23 cellular contexts compared by ENCODE assay signal in the genomic region with DNA sequence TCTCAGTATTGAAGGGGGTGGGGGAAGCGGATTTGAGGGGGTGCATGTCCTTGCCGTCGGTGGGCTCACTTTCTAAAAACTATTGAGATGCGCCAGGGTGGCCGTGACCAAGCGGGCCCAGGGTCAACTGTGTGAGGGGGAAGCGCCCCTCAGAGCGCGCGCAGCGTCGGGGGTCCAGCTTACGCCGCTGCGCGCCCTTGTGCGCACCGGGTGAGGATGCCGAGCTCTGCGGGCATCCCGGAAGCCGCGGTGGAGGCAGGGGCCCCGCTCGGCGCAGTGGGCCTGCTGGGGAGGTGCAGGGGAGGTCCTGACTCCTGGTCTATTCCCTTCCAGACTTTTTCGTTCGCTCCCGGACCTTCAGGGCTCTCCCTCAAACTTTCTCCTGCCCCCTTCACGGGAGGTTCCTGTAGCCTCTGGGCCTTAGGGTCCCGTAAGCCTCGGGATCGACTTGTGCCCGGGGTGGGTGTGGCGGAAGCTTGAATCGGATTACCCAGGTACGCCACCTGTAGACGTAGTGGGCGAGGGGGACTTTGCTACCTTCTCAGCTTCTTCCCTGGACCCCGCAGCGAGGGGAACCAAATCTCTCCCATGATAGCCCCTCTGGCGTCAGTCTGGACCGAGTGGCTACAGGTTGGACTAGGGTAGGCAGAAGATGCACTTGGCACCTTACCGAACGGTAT. TPM values are rescaled to one million over a fixed set of nuclear protein-coding genes. Genes with fewer than 3 reads are reported as not detected.
DNase-seq lines count a peak whose midpoint lies in the region; ATAC-seq and TF ChIP-seq lines count a peak whose summit lies in the region.
"Had no signal": no experiment of that assay in that cellular context is flagged by ENCODE, and none has a peak within 500 bp of the region (broad histone marks: within the 10 kb centered on the region; RNA-seq: fewer than 3 reads in every experiment).

No MANE protein-coding gene starts in this region.

- H3K79me2 ChIP-seq in neural cell (replicated peaks; ENCODE audit: insufficient read depth, low read length): no peaks in the 10 kb centered on the region

- H3K9me3 Mint-ChIP-seq in activated T-helper 17 cell treated with anti-CD3 and anti-CD28 coated beads, Interleukin-2, amount 50 U/mL, for 72 hours: no peaks in the 10 kb centered on the region
- H3K9me3 Mint-ChIP-seq in activated CD4-positive, alpha-beta memory T cell treated with anti-CD3 and anti-CD28 coated beads, Interleukin-2, amount 10 ng/mL, durations not matched to agents 7 days and 5 days: no peaks in the 10 kb centered on the region
- H3K9me3 Mint-ChIP-seq: naive thymus-derived CD8-positive, alpha-beta T cell; T-helper 1 cell treated with Interleukin-12 subunit alpha and Interleukin-12 subunit beta and Interleukin-4 antibody, amounts not matched to agents 30 μg/mL and 1 μg/mL, for 36 hours had no signal

- H3K4me1 ChIP-seq in cardiac muscle cell (ENCODE audit: low read depth) (peaks cover 14% of the 10 kb centered on the region), right atrium auricular region (peaks cover 0 to 24% of the 10 kb centered on the region in 2 donors)

- H3K27me3 Mint-ChIP-seq in activated T-helper 17 cell treated with anti-CD3 and anti-CD28 coated beads, Interleukin-2, amount 50 U/mL, for 72 hours: peaks cover 64% of the 10 kb centered on the region
- H3K27me3 Mint-ChIP-seq in activated CD4-positive, alpha-beta memory T cell treated with anti-CD3 and anti-CD28 coated beads, Interleukin-2, amount 10 ng/mL, durations not matched to agents 7 days and 5 days: peaks cover 80% of the 10 kb centered on the region

- no peak for ATAC-seq in activated T-helper 17 cell treated with anti-CD3 and anti-CD28 coated beads, Interleukin-2, amount 50 U/mL, for 72 hours (replicated peaks)
- ATAC-seq: left lung; naive thymus-derived CD8-positive, alpha-beta T cell had no signal

- H3F3A ChIP-seq in neural cell (ENCODE audit: insufficient read depth, low read length, poor library complexity, severe bottlenecking): no peaks in the 10 kb centered on the region

- H3K36me3 ChIP-seq in cardiac muscle cell: no peaks in the 10 kb centered on the region
- no peaks in the 10 kb centered on the region for H3K36me3 ChIP-seq in right atrium auricular region
- H3K36me3 ChIP-seq in neural cell (ENCODE audit: insufficient read depth, low read length): no peaks in the 10 kb centered on the region
- H3K36me3 ChIP-seq: adrenal gland, left lung had no signal

- H3K9ac ChIP-seq in neural cell (ENCODE audit: low read length): no peak overlapping the region
- H3K9ac ChIP-seq: KMS-11 had no signal

- no peak overlapping the region for H3K27ac ChIP-seq in cardiac muscle cell
- H3K27ac ChIP-seq in right atrium auricular region: no peak overlapping the region
- H3K27ac ChIP-seq in neural cell (ENCODE audit: low read length): no peak overlapping the region
- H3K27ac ChIP-seq: adrenal gland, coronary artery, KMS-11, left lung, SJSA1 had no signal

- H3K4me3 Mint-ChIP-seq in activated T-helper 17 cell treated with anti-CD3 and anti-CD28 coated beads, Interleukin-2, amount 50 U/mL, for 72 hours: no peak overlapping the region
- no peak overlapping the region for H3K4me3 Mint-ChIP-seq in activated CD4-positive, alpha-beta memory T cell treated with anti-CD3 and anti-CD28 coated beads, Interleukin-2, amount 10 ng/mL, durations not matched to agents 7 days and 5 days
- H3K4me3 Mint-ChIP-seq: immature natural killer cell; T-helper 1 cell treated with Interleukin-12 subunit alpha and Interleukin-12 subunit beta and Interleukin-4 antibody, amounts not matched to agents 30 μg/mL and 1 μg/mL, for 36 hours had no signal

- POLR2A ChIA-PET in activated CD4-positive, alpha-beta memory T cell treated with anti-CD3 and anti-CD28 coated beads, Interleukin-2, amount 10 ng/mL, durations not matched to agents 7 days and 5 days (lab: Charles Lee): no interaction called here

- DNase-seq in cardiac muscle cell (ENCODE audit: low read depth in 1 of 2, low spot score in 1 of 2): no peak
- no peak for DNase-seq in right atrium auricular region (ENCODE audit: low spot score)
- no peak for DNase-seq in HT-29 (ENCODE audit: low spot score)
- no peak for DNase-seq in SW480 (ENCODE audit: low spot score)
- DNase-seq in activated CD4-positive, alpha-beta memory T cell treated with anti-CD3 and anti-CD28 coated beads, Interleukin-2, amount 10 ng/mL, durations not matched to agents 7 days and 5 days: no peak
- DNase-seq: activated CD4-positive, alpha-beta T cell treated with anti-CD3 and anti-CD28 coated beads for 1 hour; activated naive CD4-positive, alpha-beta T cell treated with Interleukin-2 at 50 U/mL for 16 hours; adrenal gland; DMS153; immature natural killer cell; NCI-H146; NCI-H69; posterior cingulate gyrus had no signal

- TF ChIP-seq CTCF in cardiac muscle cell (IDR thresholded peaks at IDR 0.05; ENCODE audit: low read depth, low read length) (no peak), right atrium auricular region (IDR thresholded peaks at IDR 0.05) (no peak), neural cell (IDR thresholded peaks at IDR 0.05; ENCODE audit: poor library complexity, severe bottlenecking) (no peak)

- no peak overlapping the region for H3K4me2 ChIP-seq in neural cell (ENCODE audit: low read length)
- H3K4me2 ChIP-seq: KMS-11 had no signal

- H2AFZ ChIP-seq in neural cell (ENCODE audit: low read depth, low read length): no peak overlapping the region

- CTCF ChIA-PET in activated CD4-positive, alpha-beta memory T cell treated with anti-CD3 and anti-CD28 coated beads, Interleukin-2, amount 10 ng/mL, durations not matched to agents 7 days and 5 days (lab: Charles Lee): no interaction called here

- H3K36me3 Mint-ChIP-seq in activated T-helper 17 cell treated with anti-CD3 and anti-CD28 coated beads, Interleukin-2, amount 50 U/mL, for 72 hours (ENCODE audit: low read depth): no peaks in the 10 kb centered on the region
- peaks cover 3% of the 10 kb centered on the region for H3K36me3 Mint-ChIP-seq in activated CD4-positive, alpha-beta memory T cell treated with anti-CD3 and anti-CD28 coated beads, Interleukin-2, amount 10 ng/mL, durations not matched to agents 7 days and 5 days (ENCODE audit: low read depth)

- no peak for TF ChIP-seq RAD21 in neural cell (conservative IDR thresholded peaks at IDR 0.05)

- H3K9me2 ChIP-seq in neural cell (ENCODE audit: insufficient read depth, low read length): no peaks in the 10 kb centered on the region

- peaks cover 4% of the 10 kb centered on the region for H3K4me1 Mint-ChIP-seq in activated T-helper 17 cell treated with anti-CD3 and anti-CD28 coated beads, Interleukin-2, amount 50 U/mL, for 72 hours
- peaks cover 15% of the 10 kb centered on the region for H3K4me1 Mint-ChIP-seq in activated CD4-positive, alpha-beta memory T cell treated with anti-CD3 and anti-CD28 coated beads, Interleukin-2, amount 10 ng/mL, durations not matched to agents 7 days and 5 days

- H3K9me3 ChIP-seq in cardiac muscle cell (ENCODE audit: low read depth) (no peaks in the 10 kb centered on the region), right atrium auricular region (no peaks in the 10 kb centered on the region), neural cell (ENCODE audit: low read length) (no peaks in the 10 kb centered on the region)
- H3K9me3 ChIP-seq: adrenal gland, left lung had no signal

- H3K27ac Mint-ChIP-seq in activated T-helper 17 cell treated with anti-CD3 and anti-CD28 coated beads, Interleukin-2, amount 50 U/mL, for 72 hours: no peak overlapping the region
- H3K27ac Mint-ChIP-seq in activated CD4-positive, alpha-beta memory T cell treated with anti-CD3 and anti-CD28 coated beads, Interleukin-2, amount 10 ng/mL, durations not matched to agents 7 days and 5 days: no peak overlapping the region
- H3K27ac Mint-ChIP-seq: immature natural killer cell; naive thymus-derived CD8-positive, alpha-beta T cell had no signal

- no peak for TF ChIP-seq EP300 in neural cell (conservative IDR thresholded peaks at IDR 0.05; ENCODE audit: poor library complexity, severe bottlenecking)

- H3K27me3 ChIP-seq in cardiac muscle cell (peaks cover 98% of the 10 kb centered on the region), right atrium auricular region (peaks cover 4 to 7% of the 10 kb centered on the region in 2 donors), neural cell (ENCODE audit: insufficient read depth, low read depth, low read length) (peaks cover 78% of the 10 kb centered on the region)

- H3K4me3 ChIP-seq in cardiac muscle cell (peak overlapping the region; percentile 6), right atrium auricular region (no peak overlapping the region), iPS-11a (ENCODE audit: low read depth, low read length) (peak overlapping the region; percentile 39), neural cell (ENCODE audit: low read length) (no peak overlapping the region)
- H3K4me3 ChIP-seq: adrenal gland, left lung, SJSA1 had no signal

- no peaks in the 10 kb centered on the region for H4K20me1 ChIP-seq in neural cell (ENCODE audit: insufficient read depth)

RNA-seq across cellular contexts. Expression of a gene that starts 2.5 kb away (rescaled TPM):
- 1.1 and 2.4 TPM in 2 replicates for total RNA-seq in cardiac muscle cell
- 1.0 TPM in 2 replicates for polyA plus RNA-seq in cardiac muscle cell
- total RNA-seq in right atrium auricular region: 1 to 10 TPM; 1.0 to 3.6 TPM
- 0.14 and 0.35 TPM in 2 replicates for polyA plus RNA-seq in neural cell
- 0.24 and 0.69 TPM in 2 replicates for polyA minus RNA-seq in neural cell
- total RNA-seq in activated T-helper 17 cell treated with anti-CD3 and anti-CD28 coated beads, Interleukin-2, amount 50 U/mL, for 72 hours: under 1 TPM in 1 of 2 donors, not detected in 1; 0.05 TPM
- not detected in 2 replicates for total RNA-seq in HT-29 (2014; rRNA removed; shearing (Covaris generic))
- not detected for total RNA-seq in activated CD4-positive, alpha-beta memory T cell treated with anti-CD3 and anti-CD28 coated beads, Interleukin-2, amount 10 ng/mL, durations not matched to agents 7 days and 5 days
- total RNA-seq: activated CD8-positive, alpha-beta memory T cell treated with anti-CD3 and anti-CD28 coated beads for 36 hours; naive thymus-derived CD8-positive, alpha-beta T cell had no signal
- polyA plus RNA-seq: immature natural killer cell; naive thymus-derived CD8-positive, alpha-beta T cell had no signal

RNA-seq across cellular contexts. Expression of a gene that starts 50.0 kb away (rescaled TPM):
- 110 and 118 TPM in 2 replicates for total RNA-seq in cardiac muscle cell
- polyA plus RNA-seq in cardiac muscle cell: 276 and 293 TPM in 2 replicates
- 10 to 100 TPM; 25.9 to 55.0 TPM for total RNA-seq in right atrium auricular region
- not detected in 2 replicates for polyA plus RNA-seq in neural cell
- 0.46 TPM in 1 of 2 replicates, not detected in the other for polyA minus RNA-seq in neural cell
- total RNA-seq in activated T-helper 17 cell treated with anti-CD3 and anti-CD28 coated beads, Interleukin-2, amount 50 U/mL, for 72 hours: not detected
- total RNA-seq in HT-29 (2014; rRNA removed; shearing (Covaris generic)): 23.3 and 26.3 TPM in 2 replicates
- not detected for total RNA-seq in activated CD4-positive, alpha-beta memory T cell treated with anti-CD3 and anti-CD28 coated beads, Interleukin-2, amount 10 ng/mL, durations not matched to agents 7 days and 5 days
- total RNA-seq: activated CD8-positive, alpha-beta memory T cell treated with anti-CD3 and anti-CD28 coated beads for 36 hours; naive thymus-derived CD8-positive, alpha-beta T cell had no signal
- polyA plus RNA-seq: immature natural killer cell; naive thymus-derived CD8-positive, alpha-beta T cell had no signal

Comparison
In these comparisons a context has a peak if more than half of its experiments do, and no peak if none do; other contexts are left out.
1. H3K4me3 ChIP-seq: peak in cardiac muscle cell (single experiment) and iPS-11a (single experiment); none in right atrium auricular region (0 of 2) and neural cell (single experiment).
2. RNA of a gene that starts 50.0 kb away (total RNA-seq): 110 to 118 TPM in cardiac muscle cell, 25.9 to 55.0 TPM in right atrium auricular region and 23.3 to 26.3 TPM in HT-29; not detected in activated T-helper 17 cell treated with anti-CD3 and anti-CD28 coated beads, Interleukin-2, amount 50 U/mL, for 72 hours and not detected in activated CD4-positive, alpha-beta memory T cell treated with anti-CD3 and anti-CD28 coated beads, Interleukin-2, amount 10 ng/mL, durations not matched to agents 7 days and 5 days; every median in the first group is over 10 times any median in the second.